Comparison of ENCODE assay signal across 10 cellular contexts in genomic region chr20:19890358-19891117, GRCh38.
DNase-seq lines count a peak whose midpoint lies in the region; ATAC-seq and TF ChIP-seq lines count a peak whose summit lies in the region.
"Had no signal": no experiment of that assay in that cellular context is flagged by ENCODE, and none has a peak within 500 bp of the region (broad histone marks: within the 10 kb centered on the region; RNA-seq: fewer than 3 reads in every experiment).

No MANE protein-coding gene starts in this region.

- TF ChIP-seq CTCF in epithelial cell of proximal tubule (conservative IDR thresholded peaks at IDR 0.05; ENCODE audit: low read depth, low read length) (no peak), GM13976 (IDR thresholded peaks at IDR 0.05; ENCODE audit: borderline replicate concordance, control extremely low read depth, extremely low read depth, insufficient read depth, missing control alignments) (no peak)

- peak overlapping the region; percentile 58 for H3K4me3 ChIP-seq in epithelial cell of proximal tubule (ENCODE audit: low read depth, low read length)
- no peak overlapping the region for H3K4me3 ChIP-seq in effector memory CD4-positive, alpha-beta T cell (ENCODE audit: insufficient read depth, low read depth, low read length, poor library complexity, severe bottlenecking)

- H3K27ac ChIP-seq in effector memory CD4-positive, alpha-beta T cell (ENCODE audit: insufficient read depth, low read length, poor library complexity, severe bottlenecking), result no peak overlapping the region

- no peaks in the 10 kb centered on the region for H3K27me3 ChIP-seq in effector memory CD4-positive, alpha-beta T cell (replicated peaks; ENCODE audit: control insufficient read depth, insufficient read depth, low read length, poor library complexity, severe bottlenecking)

- intact Hi-C loops in sciatic nerve (cut with DNase I), result no loop called here

- ATAC-seq in sciatic nerve (peak; percentile 50), HG03135 (IDR thresholded peaks at IDR 0.05; ENCODE audit: unreplicated experiment) (no peak)
- ATAC-seq: activated T-cell treated with anti-CD3 and anti-CD28 coated beads, Interleukin-2, amount 50 U/mL, for 72 hours had no signal

- H3K9me3 ChIP-seq in effector memory CD4-positive, alpha-beta T cell (ENCODE audit: control insufficient read depth, low read length), result no peaks in the 10 kb centered on the region

- in situ Hi-C loops in GM13976 (cut with MboI; ENCODE audit: low sequenced_read_pairs, unreplicated experiment), result no loop called here

- H3K36me3 ChIP-seq in effector memory CD4-positive, alpha-beta T cell (ENCODE audit: control insufficient read depth, insufficient read depth, low read length), result no peaks in the 10 kb centered on the region

- DNase-seq in DMS79 (lab: John Stamatoyannopoulos, UW), result peak; percentile 79
- DNase-seq in NCI-H69 (lab: John Stamatoyannopoulos, UW), result peak; percentile 39
- no peak for DNase-seq in epithelial cell of proximal tubule (ENCODE audit: low read depth)
- DNase-seq in sciatic nerve (ENCODE audit: low spot score), result no peak
- DNase-seq in effector memory CD4-positive, alpha-beta T cell, result no peak
- DNase-seq in NCI-H446 treated with DMSO at 0.1 percent for 48 hours (lab: John Stamatoyannopoulos, UW), result no peak
- DNase-seq in GM13976 (ENCODE audit: low spot score), result no peak
- DNase-seq: activated T-cell treated with anti-CD3 and anti-CD28 coated beads, Interleukin-2, amount 50 U/mL, for 72 hours; NK-92 treated with Interleukin-12 subunit alpha and Interleukin-12 subunit beta, amount 100 ng/mL, for 24 hours had no signal

- no peaks in the 10 kb centered on the region for H3K4me1 ChIP-seq in effector memory CD4-positive, alpha-beta T cell (ENCODE audit: control insufficient read depth, insufficient read depth, low read length, poor library complexity, severe bottlenecking)

Comparison
In these comparisons a context has a peak if more than half of its experiments do, and no peak if none do; other contexts are left out.
1. DNase-seq: peak in DMS79 (single experiment) and NCI-H69 (single experiment); none in epithelial cell of proximal tubule (single experiment), sciatic nerve (single experiment), effector memory CD4-positive, alpha-beta T cell (0 of 3), NCI-H446 treated with DMSO at 0.1 percent for 48 hours (single experiment) and GM13976 (single experiment).